Comparison of ENCODE assay signal across 9 cellular contexts in the genomic region with DNA sequence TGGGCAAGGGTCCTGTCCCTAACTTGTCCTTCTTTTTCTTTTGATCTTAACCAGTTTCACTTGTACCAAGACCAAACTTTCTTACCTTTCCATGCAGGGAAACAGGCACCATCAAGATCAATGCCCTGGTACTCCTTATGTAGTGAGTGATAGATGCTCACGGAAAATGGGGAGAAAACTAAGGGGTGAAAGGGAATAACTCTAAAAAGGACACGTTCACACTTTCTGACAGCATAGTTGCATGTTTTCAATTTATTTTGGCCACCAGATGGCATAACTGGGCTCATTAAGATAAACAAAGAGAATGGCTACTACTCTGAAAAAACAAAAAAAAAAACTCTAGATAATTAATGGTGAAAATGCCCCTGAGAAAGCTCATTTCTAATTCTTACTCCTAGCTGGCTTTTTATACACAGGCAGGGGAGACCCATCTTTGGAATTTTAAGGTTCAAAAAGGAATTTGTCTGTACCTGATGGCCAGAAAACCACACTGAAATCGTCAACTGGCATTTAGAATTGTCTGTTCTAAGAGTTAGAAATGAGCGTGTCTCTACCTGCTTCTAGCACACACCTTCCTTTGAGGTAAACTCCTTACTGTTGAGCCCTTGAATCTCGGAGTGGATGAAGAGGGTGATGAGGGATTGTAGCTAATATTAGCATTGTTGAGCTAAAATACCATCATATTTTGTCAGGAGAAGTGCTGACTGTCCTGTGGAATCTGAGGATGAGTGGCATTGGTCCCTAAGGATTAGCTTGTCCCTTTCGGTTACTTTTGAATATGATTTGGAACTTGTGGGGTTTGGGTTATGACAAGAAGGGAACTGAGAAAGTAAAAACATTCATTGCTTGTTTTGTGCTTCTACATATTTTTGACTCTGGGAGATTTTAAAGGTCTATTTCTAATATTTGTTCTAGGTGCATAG.
DNase-seq lines count a peak whose midpoint lies in the region; ATAC-seq, FAIRE-seq and TF ChIP-seq lines count a peak whose summit lies in the region.
"Had no signal": no experiment of that assay in that cellular context is flagged by ENCODE, and none has a peak within 500 bp of the region (broad histone marks: within the 10 kb centered on the region; RNA-seq: fewer than 3 reads in every experiment).

No MANE protein-coding gene starts in this region.

- no peak overlapping the region for H3K9ac ChIP-seq in H9 (ENCODE audit: extremely low read depth, insufficient read length, low read length)

- no peak for TF ChIP-seq POLR2A in heart left ventricle (IDR thresholded peaks at IDR 0.05)

- H3K79me2 ChIP-seq in H9 (ENCODE audit: insufficient read depth, low read length): no peaks in the 10 kb centered on the region

- H3K18ac ChIP-seq in H9 (ENCODE audit: insufficient read length, low read depth, low read length): no peak overlapping the region

- H3K4me2 ChIP-seq in H9 (ENCODE audit: insufficient read depth, insufficient read length, low read length): no peak overlapping the region

- no peak overlapping the region for H2AFZ ChIP-seq in H9 (ENCODE audit: low read length)

- WGBS in H9 (ENCODE audit: extremely low coverage, insufficient read length, low lambda C conversion rate): no CpG with 5 or more reads among the region's 6 CpGs
- WGBS in heart left ventricle, 4 donors: 42 to 54% (median 48%) methylated on average over 6 of the region's 6 CpGs
- 49 to 57% (median 53%) methylated on average over 6 of the region's 6 CpGs for WGBS in small intestine, 3 donors

- H3K4ac ChIP-seq in H9 (ENCODE audit: low read depth, low read length): no peak overlapping the region

- H3T11ph ChIP-seq in H9 (ENCODE audit: low read length): no peak overlapping the region

- H3K56ac ChIP-seq in H9 (ENCODE audit: insufficient read length, low read depth, low read length): no peak overlapping the region

- H3K4me3 ChIP-seq in WI38 (ENCODE audit: low read depth, low read length) (no peak overlapping the region), heart left ventricle (no peak overlapping the region), small intestine (ENCODE audit: low read depth in 1 of 2, low read length in 2 of 2) (no peak overlapping the region)
- H3K4me3 ChIP-seq: SJSA1 had no signal

- ATAC-seq in CD4-positive, alpha-beta T cell (ENCODE audit: poor library complexity): peak; percentile 55
- ATAC-seq in heart left ventricle: no peak
- no peak for ATAC-seq in HG03571 (IDR thresholded peaks at IDR 0.05; ENCODE audit: unreplicated experiment)

- H3K27ac Mint-ChIP-seq in CD4-positive, alpha-beta T cell: peak overlapping the region; percentile 70
- H3K27ac Mint-ChIP-seq in H9: peak overlapping the region in 1 of 3 experiments; percentile 13; a peak in 2 of 7 replicates

- no peak for DNase-seq in CD4-positive, alpha-beta T cell
- no peak for DNase-seq in H9
- no peak for DNase-seq in heart left ventricle
- DNase-seq in small intestine: peak; percentile 48
- DNase-seq in activated CD8-positive, alpha-beta memory T cell treated with anti-CD3 and anti-CD28 coated beads for 24 hours: no peak
- DNase-seq in NCI-H510A (lab: John Stamatoyannopoulos, UW): no peak

- no peak overlapping the region for H2BK120ac ChIP-seq in H9 (ENCODE audit: low read depth, low read length, poor library complexity, severe bottlenecking)

- no peak overlapping the region for H2AK5ac ChIP-seq in H9 (ENCODE audit: insufficient read length, low read length)

- no peaks in the 10 kb centered on the region for H3K9me3 ChIP-seq in CD4-positive, alpha-beta T cell (ENCODE audit: control insufficient read depth, low read length)
- no peaks in the 10 kb centered on the region for H3K9me3 ChIP-seq in H9 (ENCODE audit: control insufficient read depth, low read depth, low read length)
- no peaks in the 10 kb centered on the region for H3K9me3 ChIP-seq in heart left ventricle
- H3K9me3 ChIP-seq in small intestine (ENCODE audit: control insufficient read depth, low read depth): no peaks in the 10 kb centered on the region
- H3K9me3 ChIP-seq: SJSA1 had no signal

- H3K23me2 ChIP-seq in H9 (ENCODE audit: insufficient read length, low read depth, low read length, poor library complexity, severe bottlenecking): no peaks in the 10 kb centered on the region

- POLR2A ChIA-PET in CD4-positive, alpha-beta T cell (lab: Charles Lee): interaction anchor here (0.6 to 1.4 kb wide), 8 partner anchors 28 to 336 kb away, joined by 3 to 4 read pairs (median 3); a partner anchor contains a TSS

- no peak overlapping the region for H4K91ac ChIP-seq in H9 (ENCODE audit: insufficient read length, low read depth, low read length)

- H4K5ac ChIP-seq in H9 (ENCODE audit: insufficient read length, low read depth, low read length): no peak overlapping the region

- H4K8ac ChIP-seq in H9 (replicated peaks; ENCODE audit: insufficient read length, low read depth, low read length): no peak overlapping the region

- no peaks in the 10 kb centered on the region for H3K36me3 ChIP-seq in heart left ventricle
- no peaks in the 10 kb centered on the region for H3K36me3 ChIP-seq in small intestine (ENCODE audit: control insufficient read depth in 2 of 2, insufficient read depth in 2 of 2, low read length in 2 of 2)
- H3K36me3 ChIP-seq: SJSA1 had no signal

- H2BK12ac ChIP-seq in H9 (ENCODE audit: insufficient read length, low read depth, low read length): no peak overlapping the region

- no peak for FAIRE-seq in small intestine (lab: Jason Lieb, UNC)

- peak; percentile 64 for TF ChIP-seq CTCF in CD4-positive, alpha-beta T cell (IDR thresholded peaks at IDR 0.05)
- TF ChIP-seq CTCF in H9 (conservative IDR thresholded peaks at IDR 0.05): peak; percentile 64
- TF ChIP-seq CTCF in WI38 (IDR thresholded peaks at IDR 0.05; ENCODE audit: low read depth, low read length): peak; percentile 21; the same call in 1 of the 2 replicates
- TF ChIP-seq CTCF in heart left ventricle (IDR thresholded peaks at IDR 0.05): peak; percentile 29 to 64 (median 47)

- CTCF ChIA-PET in CD4-positive, alpha-beta T cell (lab: Charles Lee): interaction anchor here (0.8 to 2.5 kb wide), 9 partner anchors 12 to 265 kb away, joined by 3 to 9 read pairs (median 4); no protein-coding TSS in a partner anchor

- no peak overlapping the region for H2BK20ac ChIP-seq in H9 (ENCODE audit: low read depth, low read length, poor library complexity, severe bottlenecking)

- peak overlapping the region; percentile 25 for H3K27ac ChIP-seq in CD4-positive, alpha-beta T cell (ENCODE audit: low read depth, low read length)
- H3K27ac ChIP-seq in H9 (ENCODE audit: insufficient read length, low read depth, low read length): no peak overlapping the region
- peak overlapping the region in 6 of 12 donors; percentile 34 to 64 (median 46) for H3K27ac ChIP-seq in heart left ventricle
- H3K27ac ChIP-seq in small intestine (ENCODE audit: low read depth in 1 of 2, low read length in 1 of 2): peak overlapping the region in 1 of 2 donors; percentile 42
- H3K27ac ChIP-seq: SJSA1 had no signal

- H3K27me3 Mint-ChIP-seq in CD4-positive, alpha-beta T cell: no peaks in the 10 kb centered on the region
- no peaks in the 10 kb centered on the region for H3K27me3 Mint-ChIP-seq in H9 (ENCODE audit: low read depth)

- H3K4me3 Mint-ChIP-seq in CD4-positive, alpha-beta T cell: no peak overlapping the region
- no peak overlapping the region; a peak in 1 of 5 replicates for H3K4me3 Mint-ChIP-seq in H9

- no peak overlapping the region for H3K14ac ChIP-seq in H9 (ENCODE audit: insufficient read depth, low read length)

- H3K36me3 Mint-ChIP-seq in CD4-positive, alpha-beta T cell (ENCODE audit: low read depth): peaks cover 27% of the 10 kb centered on the region
- no peaks in the 10 kb centered on the region for H3K36me3 Mint-ChIP-seq in H9 (ENCODE audit: insufficient read depth in 1 of 3, low read depth in 3 of 3)

- H3K9me3 Mint-ChIP-seq in CD4-positive, alpha-beta T cell: no peaks in the 10 kb centered on the region
- H3K9me3 Mint-ChIP-seq in H9: no peaks in the 10 kb centered on the region

- no peaks in the 10 kb centered on the region for H3K27me3 ChIP-seq in CD4-positive, alpha-beta T cell (ENCODE audit: control insufficient read depth, insufficient read depth, low read length)
- no peaks in the 10 kb centered on the region for H3K27me3 ChIP-seq in H9 (ENCODE audit: insufficient read depth, low read length)
- no peaks in the 10 kb centered on the region for H3K27me3 ChIP-seq in heart left ventricle
- H3K27me3 ChIP-seq in small intestine (ENCODE audit: control insufficient read depth in 2 of 2, insufficient read depth in 2 of 2, low read length in 2 of 2): no peaks in the 10 kb centered on the region
- H3K27me3 ChIP-seq: SJSA1 had no signal

- intact Hi-C loops in CD4-positive, alpha-beta T cell (cut with DNase I, micrococcal nuclease): loop anchor here in 1 of 2 experiments (1.0 kb wide), 1 partner anchor 55 kb away; no protein-coding TSS in a partner anchor
- intact Hi-C loops in heart left ventricle (cut with DNase I): loop anchor here in 6 of 10 donors (2.0 to 10.0 kb wide), 4 partner anchors 77 to 140 kb away; a partner anchor contains a TSS

- no peak overlapping the region for H2BK5ac ChIP-seq in H9 (ENCODE audit: insufficient read length, low read length)

- H3K4me1 ChIP-seq in H9 (ENCODE audit: insufficient read depth, low read length) (no peaks in the 10 kb centered on the region), heart left ventricle (peaks cover 0 to 68% (median 21%) of the 10 kb centered on the region in 12 donors), small intestine (ENCODE audit: control insufficient read depth in 2 of 2, insufficient read depth in 1 of 2, low read depth in 1 of 2, low read length in 1 of 2) (peaks cover 0 to 13% of the 10 kb centered on the region in 2 donors)

- no peak overlapping the region for H2BK15ac ChIP-seq in H9 (ENCODE audit: low read depth, low read length)

- H3K23ac ChIP-seq in H9 (ENCODE audit: insufficient read length, low read depth, low read length): no peak overlapping the region

- H3K79me1 ChIP-seq in H9 (ENCODE audit: insufficient read depth, low read depth, low read length, poor library complexity, severe bottlenecking): no peaks in the 10 kb centered on the region

- no peaks in the 10 kb centered on the region for H4K20me1 ChIP-seq in H9 (ENCODE audit: control insufficient read depth, insufficient read depth, insufficient read length)

- H3K4me1 Mint-ChIP-seq in CD4-positive, alpha-beta T cell (ENCODE audit: low read depth): peaks cover 62% of the 10 kb centered on the region
- H3K4me1 Mint-ChIP-seq in H9: peaks cover 11 to 19% of the 10 kb centered on the region in 2 experiments
